ENCODE assay signal across 16 cellular contexts in genomic region chr19:28351761-28352160, GRCh38.
"Had no signal": no experiment of that assay in that cellular context is flagged by ENCODE, and none has a peak within 500 bp of the region (broad histone marks: within the 10 kb centered on the region; RNA-seq: fewer than 3 reads in every experiment).

No MANE protein-coding gene starts in this region.

- H3K27me3 ChIP-seq: cardiac muscle cell, gastroesophageal sphincter, hepatocyte, neural progenitor cell, thyroid gland had no signal

- ATAC-seq: gastroesophageal sphincter had no signal

- H3K9me3 ChIP-seq: thyroid gland had no signal

- H3K4me3 ChIP-seq: cardiac muscle cell, coronary artery, gastroesophageal sphincter, hepatocyte, neural progenitor cell, skin epidermis, thyroid gland had no signal

- DNase-seq: activated CD4-positive, alpha-beta T cell treated with anti-CD3 and anti-CD28 coated beads, Interleukin-2, amount 50 U/mL, for 4 hours; activated CD4-positive, CD25-positive, alpha-beta regulatory T cell treated with anti-CD3 and anti-CD28 coated beads, Interleukin-2, amount 50 U/mL, for 72 hours; activated gamma-delta T cell; activated naive CD8-positive, alpha-beta T cell treated with anti-CD3 and anti-CD28 coated beads for 36 hours; activated T-cell treated with anti-CD3 and anti-CD28 coated beads, Interleukin-2, amount 50 U/mL, for 48 hours; effector CD4-positive, alpha-beta T cell; retina; T-helper 9 cell; thyroid gland had no signal

- H3K4me1 ChIP-seq: gastroesophageal sphincter, neural progenitor cell, parathyroid adenoma, thyroid gland had no signal

- H3K36me3 ChIP-seq: cardiac muscle cell, gastroesophageal sphincter, neural progenitor cell, thyroid gland had no signal

- H3K27ac ChIP-seq: cardiac muscle cell, coronary artery, gastroesophageal sphincter, hepatocyte, neural progenitor cell, parathyroid adenoma, skin epidermis, thyroid gland had no signal
